Comparison of ENCODE assay signal across 21 cellular contexts in genomic region chr6:26754212-26754611, GRCh38.
DNase-seq lines count a peak whose midpoint lies in the region; ATAC-seq and TF ChIP-seq lines count a peak whose summit lies in the region.
"Had no signal": no experiment of that assay in that cellular context is flagged by ENCODE, and none has a peak within 500 bp of the region (broad histone marks: within the 10 kb centered on the region; RNA-seq: fewer than 3 reads in every experiment).

No MANE protein-coding gene starts in this region.

- H3K4me1 Mint-ChIP-seq in activated CD4-positive, alpha-beta T cell treated with anti-CD3 and anti-CD28 coated beads, Interleukin-2, amount 10 ng/mL, durations not matched to agents 24 days and 14 days, result no peaks in the 10 kb centered on the region
- H3K4me1 Mint-ChIP-seq in H9 (peaks cover 6 to 10% of the 10 kb centered on the region in 2 experiments), endodermal cell (peaks cover 4% of the 10 kb centered on the region), neural progenitor cell (peaks cover 14% of the 10 kb centered on the region)

- H3K79me2 ChIP-seq in H9 (ENCODE audit: insufficient read depth, low read length) (no peaks in the 10 kb centered on the region), neural progenitor cell (ENCODE audit: low read depth) (no peaks in the 10 kb centered on the region), osteoblast (ENCODE audit: insufficient read depth, low read length) (no peaks in the 10 kb centered on the region)

- H4K91ac ChIP-seq in H9 (ENCODE audit: insufficient read length, low read depth, low read length), result no peak overlapping the region

- H3K4me3 ChIP-seq in endodermal cell (ENCODE audit: low read length), result peak overlapping the region; percentile 75
- peak overlapping the region; percentile 49 for H3K4me3 ChIP-seq in neural progenitor cell
- no peak overlapping the region for H3K4me3 ChIP-seq in osteoblast (ENCODE audit: insufficient read depth, low read length)
- H3K4me3 ChIP-seq: BLaER1, heart left ventricle, ovary, vagina had no signal

- H2BK5ac ChIP-seq in H9 (ENCODE audit: insufficient read length, low read length), result no peak overlapping the region

- H3K23ac ChIP-seq in H9 (ENCODE audit: insufficient read length, low read depth, low read length), result no peak overlapping the region

- peaks cover 8% of the 10 kb centered on the region for H3K27me3 ChIP-seq in H9 (ENCODE audit: insufficient read depth, low read length)
- peaks cover 43% of the 10 kb centered on the region for H3K27me3 ChIP-seq in endodermal cell (ENCODE audit: control insufficient read depth, insufficient read depth, low read length, poor library complexity, severe bottlenecking)
- H3K27me3 ChIP-seq in neural progenitor cell, result peaks cover 50% of the 10 kb centered on the region
- peaks cover 16% of the 10 kb centered on the region for H3K27me3 ChIP-seq in osteoblast (ENCODE audit: insufficient read depth, low read length)
- H3K27me3 ChIP-seq: BLaER1, ovary, vagina had no signal

- no peak overlapping the region for H2BK15ac ChIP-seq in H9 (ENCODE audit: low read depth, low read length)

- H3K36me3 Mint-ChIP-seq in activated CD4-positive, alpha-beta T cell treated with anti-CD3 and anti-CD28 coated beads, Interleukin-2, amount 10 ng/mL, durations not matched to agents 24 days and 14 days (ENCODE audit: low read depth), result no peaks in the 10 kb centered on the region
- H3K36me3 Mint-ChIP-seq in H9 (ENCODE audit: insufficient read depth in 1 of 3, low read depth in 3 of 3) (no peaks in the 10 kb centered on the region), endodermal cell (ENCODE audit: low read depth) (no peaks in the 10 kb centered on the region), neural progenitor cell (no peaks in the 10 kb centered on the region)

- H3K56ac ChIP-seq in H9 (ENCODE audit: insufficient read length, low read depth, low read length), result no peak overlapping the region

- no CpG with 5 or more reads among the region's 15 CpGs for WGBS in H9 (ENCODE audit: extremely low coverage, insufficient read length, low lambda C conversion rate)
- 0 to 3% methylated on average over 5 to 15 of the region's 15 CpGs for WGBS in endodermal cell (ENCODE audit: insufficient coverage in 1 of 2, insufficient read length in 1 of 2), 2 experiments

- H3F3A ChIP-seq in neural progenitor cell (ENCODE audit: low read depth), result no peaks in the 10 kb centered on the region

- no peak for TF ChIP-seq CTCF in H9 (conservative IDR thresholded peaks at IDR 0.05)
- no peak for TF ChIP-seq CTCF in endodermal cell (conservative IDR thresholded peaks at IDR 0.05)
- no peak for TF ChIP-seq CTCF in neural progenitor cell (IDR thresholded peaks at IDR 0.05)
- TF ChIP-seq CTCF in GM10248 (IDR thresholded peaks at IDR 0.05; ENCODE audit: control extremely low read depth, extremely low read depth, low read depth, missing control alignments), result no peak
- TF ChIP-seq CTCF in osteoblast (IDR thresholded peaks at IDR 0.05; ENCODE audit: extremely low read depth, low read depth, low read length), result no peak

- DNase-seq in activated CD4-positive, alpha-beta T cell treated with anti-CD3 and anti-CD28 coated beads, Interleukin-2, amount 10 ng/mL, durations not matched to agents 24 days and 14 days, result peak; percentile 41
- DNase-seq in activated CD4-positive, alpha-beta T cell treated with anti-CD3 and anti-CD28 coated beads for 48 hours, result no peak
- DNase-seq in H9, result no peak
- no peak for DNase-seq in endodermal cell
- DNase-seq in neural progenitor cell (ENCODE audit: low spot score), result no peak
- no peak for DNase-seq in GM10248 (ENCODE audit: extremely low spot score)
- no peak for DNase-seq in left lobe of liver (ENCODE audit: low spot score)
- DNase-seq in osteoblast (ENCODE audit: insufficient read length, low spot score, missing footprints), result no peak
- DNase-seq: 8988T; activated CD8-positive, alpha-beta memory T cell treated with anti-CD3 and anti-CD28 coated beads for 24 hours; EL; heart left ventricle; NCI-H2029; NCI-H345; ovary; stimulated activated CD8-positive, alpha-beta memory T cell treated with anti-CD3 and anti-CD28 coated beads, Interleukin-4, amount 100 ng/mL, for 48 hours; substantia nigra; T-helper 2 cell had no signal

- H3K23me2 ChIP-seq in H9 (ENCODE audit: insufficient read length, low read depth, low read length, poor library complexity, severe bottlenecking), result no peaks in the 10 kb centered on the region

- CTCF ChIA-PET in GM10248 (lab: Yijun Ruan, JAX), result no interaction called here

- no peak overlapping the region for H3K27ac Mint-ChIP-seq in activated CD4-positive, alpha-beta T cell treated with anti-CD3 and anti-CD28 coated beads, Interleukin-2, amount 10 ng/mL, durations not matched to agents 24 days and 14 days
- H3K27ac Mint-ChIP-seq in H9 (no peak overlapping the region), endodermal cell (no peak overlapping the region), neural progenitor cell (no peak overlapping the region)

- no peak overlapping the region for H3K27ac ChIP-seq in H9 (ENCODE audit: insufficient read length, low read depth, low read length)
- no peak overlapping the region for H3K27ac ChIP-seq in endodermal cell (ENCODE audit: low read depth, low read length)
- H3K27ac ChIP-seq in neural progenitor cell, result no peak overlapping the region
- no peak overlapping the region for H3K27ac ChIP-seq in osteoblast (ENCODE audit: low read depth, low read length)
- H3K27ac ChIP-seq: BLaER1, heart left ventricle, ovary, vagina, VCaP had no signal

- H3K4me1 ChIP-seq in H9 (ENCODE audit: insufficient read depth, low read length) (no peaks in the 10 kb centered on the region), endodermal cell (ENCODE audit: control insufficient read depth, insufficient read depth, low read length) (no peaks in the 10 kb centered on the region), neural progenitor cell (no peaks in the 10 kb centered on the region), osteoblast (ENCODE audit: insufficient read depth, low read length) (peaks cover 8% of the 10 kb centered on the region)
- H3K4me1 ChIP-seq: BLaER1, heart left ventricle, vagina had no signal

- H3K9me3 ChIP-seq in H9 (ENCODE audit: control insufficient read depth, low read depth, low read length) (no peaks in the 10 kb centered on the region), endodermal cell (ENCODE audit: control insufficient read depth, low read length) (no peaks in the 10 kb centered on the region), neural progenitor cell (ENCODE audit: low read depth) (no peaks in the 10 kb centered on the region), osteoblast (ENCODE audit: low read depth, low read length) (no peaks in the 10 kb centered on the region)
- H3K9me3 ChIP-seq: BLaER1, heart left ventricle, vagina had no signal

- H2AFZ ChIP-seq in H9 (ENCODE audit: low read length) (no peak overlapping the region), neural progenitor cell (replicated peaks) (no peak overlapping the region), osteoblast (ENCODE audit: low read length) (no peak overlapping the region)

- no peak overlapping the region for H2BK20ac ChIP-seq in H9 (ENCODE audit: low read depth, low read length, poor library complexity, severe bottlenecking)

- peaks cover 20% of the 10 kb centered on the region for H3K27me3 Mint-ChIP-seq in activated CD4-positive, alpha-beta T cell treated with anti-CD3 and anti-CD28 coated beads, Interleukin-2, amount 10 ng/mL, durations not matched to agents 24 days and 14 days
- H3K27me3 Mint-ChIP-seq in H9 (ENCODE audit: low read depth), result peaks cover 48% of the 10 kb centered on the region
- H3K27me3 Mint-ChIP-seq in endodermal cell (ENCODE audit: insufficient read depth), result peaks cover 47% of the 10 kb centered on the region
- H3K27me3 Mint-ChIP-seq in neural progenitor cell (ENCODE audit: insufficient read depth, low read depth), result peaks cover 28% of the 10 kb centered on the region

- peak overlapping the region; percentile 23 for H3K4me2 ChIP-seq in H9 (ENCODE audit: insufficient read depth, insufficient read length, low read length)
- H3K4me2 ChIP-seq in neural progenitor cell, result peak overlapping the region; percentile 76
- no peak overlapping the region for H3K4me2 ChIP-seq in osteoblast (ENCODE audit: insufficient read depth, low read length)
- H3K4me2 ChIP-seq: BLaER1 had no signal

- peaks cover 3% of the 10 kb centered on the region for H3K9me3 Mint-ChIP-seq in activated CD4-positive, alpha-beta T cell treated with anti-CD3 and anti-CD28 coated beads, Interleukin-2, amount 10 ng/mL, durations not matched to agents 24 days and 14 days
- H3K9me3 Mint-ChIP-seq in H9 (peaks cover 0 to 2% of the 10 kb centered on the region in 2 experiments; a peak in 2 of 5 replicates), endodermal cell (no peaks in the 10 kb centered on the region), neural progenitor cell (peaks cover 6% of the 10 kb centered on the region)

- no peak overlapping the region for H3K4ac ChIP-seq in H9 (ENCODE audit: low read depth, low read length)

- H3K9ac ChIP-seq in H9 (ENCODE audit: extremely low read depth, insufficient read length, low read length) (no peak overlapping the region), endodermal cell (ENCODE audit: extremely low read depth, low read length, poor library complexity, severe bottlenecking) (no peak overlapping the region), neural progenitor cell (no peak overlapping the region)
- H3K9ac ChIP-seq: BLaER1 had no signal

- no peak overlapping the region for H2AK5ac ChIP-seq in H9 (ENCODE audit: insufficient read length, low read length)

- H3K4me3 Mint-ChIP-seq in activated CD4-positive, alpha-beta T cell treated with anti-CD3 and anti-CD28 coated beads, Interleukin-2, amount 10 ng/mL, durations not matched to agents 24 days and 14 days, result no peak overlapping the region
- H3K4me3 Mint-ChIP-seq in H9, result peak overlapping the region; percentile 86 to 90
- H3K4me3 Mint-ChIP-seq in endodermal cell, result peak overlapping the region; percentile 71
- peak overlapping the region; percentile 81 for H3K4me3 Mint-ChIP-seq in neural progenitor cell

- H3K14ac ChIP-seq in H9 (ENCODE audit: insufficient read depth, low read length), result no peak overlapping the region

- no peak overlapping the region for H4K8ac ChIP-seq in H9 (replicated peaks; ENCODE audit: insufficient read length, low read depth, low read length)

- no peak overlapping the region for H2BK120ac ChIP-seq in H9 (ENCODE audit: low read depth, low read length, poor library complexity, severe bottlenecking)

- no peak overlapping the region for H3K18ac ChIP-seq in H9 (ENCODE audit: insufficient read length, low read depth, low read length)

- H4K20me1 ChIP-seq in H9 (ENCODE audit: control insufficient read depth, insufficient read depth, insufficient read length) (no peaks in the 10 kb centered on the region), neural progenitor cell (ENCODE audit: low read depth) (no peaks in the 10 kb centered on the region), osteoblast (ENCODE audit: insufficient read depth, low read length) (no peaks in the 10 kb centered on the region)
- H4K20me1 ChIP-seq: BLaER1 had no signal

- no peak overlapping the region for H3T11ph ChIP-seq in H9 (ENCODE audit: low read length)

- ATAC-seq in left lobe of liver, result no peak
- ATAC-seq: heart left ventricle had no signal

- H4K5ac ChIP-seq in H9 (ENCODE audit: insufficient read length, low read depth, low read length), result no peak overlapping the region

- POLR2A ChIA-PET in GM10248 (lab: Yijun Ruan, JAX), result no interaction called here

- H3K36me3 ChIP-seq in endodermal cell (ENCODE audit: control insufficient read depth, insufficient read depth, low read length) (no peaks in the 10 kb centered on the region), neural progenitor cell (no peaks in the 10 kb centered on the region), osteoblast (ENCODE audit: insufficient read depth, low read length) (no peaks in the 10 kb centered on the region)
- H3K36me3 ChIP-seq: BLaER1, heart left ventricle, ovary, vagina had no signal

- H2BK12ac ChIP-seq in H9 (ENCODE audit: insufficient read length, low read depth, low read length), result no peak overlapping the region

- H3K79me1 ChIP-seq in H9 (ENCODE audit: insufficient read depth, low read depth, low read length, poor library complexity, severe bottlenecking), result no peaks in the 10 kb centered on the region

- intact Hi-C loops in activated CD4-positive, alpha-beta T cell treated with anti-CD3 and anti-CD28 coated beads, Interleukin-2, amount 10 ng/mL, durations not matched to agents 24 days and 14 days (cut with micrococcal nuclease), result no loop called here
